In genomic region chr5:173614591-173614990, GRCh38 we compare ENCODE assay signal across 12 cellular contexts. TPM values are rescaled to one million over a fixed set of nuclear protein-coding genes. Genes with fewer than 3 reads are reported as not detected.
DNase-seq lines count a peak whose midpoint lies in the region; ATAC-seq, FAIRE-seq and TF ChIP-seq lines count a peak whose summit lies in the region.
"Had no signal": no experiment of that assay in that cellular context is flagged by ENCODE, and none has a peak within 500 bp of the region (broad histone marks: within the 10 kb centered on the region; RNA-seq: fewer than 3 reads in every experiment).

No MANE protein-coding gene starts in this region.

- no peak overlapping the region for H3K14ac ChIP-seq in IMR-90 (replicated peaks; ENCODE audit: low read depth, low read length)

- no peak overlapping the region for H2AK9ac ChIP-seq in IMR-90 (replicated peaks; ENCODE audit: low read depth, low read length, poor library complexity)

- H3K9ac ChIP-seq in IMR-90 (ENCODE audit: low read depth, low read length), result no peak overlapping the region

- H3K36me3 ChIP-seq in BE2C, result peaks cover 57% of the 10 kb centered on the region
- peaks cover 17% of the 10 kb centered on the region for H3K36me3 ChIP-seq in IMR-90 (ENCODE audit: control insufficient read depth, insufficient read depth, low read length)
- peaks cover 0 to 38% (median 9%) of the 10 kb centered on the region in 3 experiments for H3K36me3 ChIP-seq in naive thymus-derived CD4-positive, alpha-beta T cell (ENCODE audit: control insufficient read depth in 2 of 3, insufficient read depth in 3 of 3, low read length in 3 of 3)

- TF ChIP-seq RAD21 in IMR-90 (IDR thresholded peaks at IDR 0.05; ENCODE audit: low read length), result no peak

- H3K9me3 ChIP-seq in BE2C (no peaks in the 10 kb centered on the region), IMR-90 (ENCODE audit: control insufficient read depth, insufficient read depth, low read length) (no peaks in the 10 kb centered on the region)
- H3K9me3 ChIP-seq in naive thymus-derived CD4-positive, alpha-beta T cell (ENCODE audit: control insufficient read depth in 2 of 3, low read length in 3 of 3), result no peaks in the 10 kb centered on the region

- BruUV-seq in IMR-90 (replicated peaks; lab: Mats Ljungman, UMichigan), result no TSS peak

- no peak overlapping the region for H4K8ac ChIP-seq in IMR-90 (ENCODE audit: low read depth in 2 of 2, low read length in 2 of 2)

- H2BK120ac ChIP-seq in IMR-90 (ENCODE audit: low read depth, low read length), result no peak overlapping the region

- H3K18ac ChIP-seq in IMR-90 (ENCODE audit: low read depth, low read length), result no peak overlapping the region

- no peak overlapping the region for H3K56ac ChIP-seq in IMR-90 (ENCODE audit: extremely low read depth, insufficient read depth, low read length)

- H3K27ac ChIP-seq in IMR-90 (ENCODE audit: insufficient read depth, low read length), result no peak overlapping the region
- no peak overlapping the region for H3K27ac ChIP-seq in naive thymus-derived CD4-positive, alpha-beta T cell (ENCODE audit: low read depth, low read length)

- H3K27ac Mint-ChIP-seq in brain (peak overlapping the region in 4 of 5 experiments; percentile 72 to 97 (median 96)), immature natural killer cell (peak overlapping the region in 2 of 6 donors; percentile 17 to 92)
- peak overlapping the region in 3 of 9 donors; percentile 19 to 96 (median 58) for H3K27ac Mint-ChIP-seq in naive thymus-derived CD4-positive, alpha-beta T cell

- intact Hi-C loops in IMR-90 (cut with micrococcal nuclease), result loop anchor here (10.0 kb wide), 2 partner anchors 450 to 910 kb away; no protein-coding TSS in a partner anchor
- intact Hi-C loops in naive thymus-derived CD4-positive, alpha-beta T cell (cut with micrococcal nuclease), result no loop called here

- in situ Hi-C loops in IMR-90 (cut with MboI; ENCODE audit: low sequenced_read_pairs), result no loop called here

- H3K4me3 ChIP-seq in BE2C (ENCODE audit: low read depth, low read length) (peak overlapping the region; percentile 94), IMR-90 (ENCODE audit: insufficient read depth, low read depth, low read length) (no peak overlapping the region)
- H3K4me3 ChIP-seq in naive thymus-derived CD4-positive, alpha-beta T cell (ENCODE audit: low read length), result no peak overlapping the region

- peaks cover 5% of the 10 kb centered on the region; the same call in 1 of the 2 replicates for H3K4me1 ChIP-seq in BE2C
- peaks cover 11% of the 10 kb centered on the region for H3K4me1 ChIP-seq in IMR-90 (ENCODE audit: control insufficient read depth, insufficient read depth, low read length)
- H3K4me1 ChIP-seq in naive thymus-derived CD4-positive, alpha-beta T cell (ENCODE audit: control insufficient read depth in 2 of 2, insufficient read depth in 2 of 2, low read length in 2 of 2), result peaks cover 21 to 24% of the 10 kb centered on the region in 2 donors

- H3K4ac ChIP-seq in IMR-90 (ENCODE audit: low read depth, low read length), result no peak overlapping the region

- H3K27me3 ChIP-seq in BE2C (no peaks in the 10 kb centered on the region), IMR-90 (ENCODE audit: control insufficient read depth, insufficient read depth, low read length) (no peaks in the 10 kb centered on the region)
- H3K27me3 ChIP-seq in naive thymus-derived CD4-positive, alpha-beta T cell (ENCODE audit: control insufficient read depth in 2 of 2, insufficient read depth in 2 of 2, low read length in 2 of 2), result no peaks in the 10 kb centered on the region

- ATAC-seq in IMR-90 (ENCODE audit: low read depth), result no peak
- no peak for ATAC-seq in naive thymus-derived CD4-positive, alpha-beta T cell
- ATAC-seq in GM21526 (IDR thresholded peaks at IDR 0.05; ENCODE audit: low FRiP score, unreplicated experiment), result no peak
- ATAC-seq: left cardiac atrium had no signal

- no CpG with 5 or more reads among the region's 7 CpGs for WGBS in IMR-90 (ENCODE audit: extremely low coverage in 2 of 2, insufficient read length in 1 of 2), 2 experiments

- H3K9me3 Mint-ChIP-seq in brain, result no peaks in the 10 kb centered on the region
- peaks cover 0 to 1% (median 0%) of the 10 kb centered on the region in 11 donors for H3K9me3 Mint-ChIP-seq in naive thymus-derived CD4-positive, alpha-beta T cell
- no peaks in the 10 kb centered on the region for H3K9me3 Mint-ChIP-seq in immature natural killer cell

- H2AFZ ChIP-seq in IMR-90 (replicated peaks; ENCODE audit: low read length, poor library complexity), result no peak overlapping the region

- H3K4me1 Mint-ChIP-seq in brain, result peaks cover 85% of the 10 kb centered on the region
- H3K4me1 Mint-ChIP-seq in naive thymus-derived CD4-positive, alpha-beta T cell, result peaks cover 28 to 72% (median 62%) of the 10 kb centered on the region in 7 donors
- H3K4me1 Mint-ChIP-seq in immature natural killer cell, result peaks cover 34 to 44% of the 10 kb centered on the region in 2 donors

- H3K9me1 ChIP-seq in IMR-90 (ENCODE audit: insufficient read depth, low read length), result peaks cover 15% of the 10 kb centered on the region

- TF ChIP-seq CTCF in BE2C (IDR thresholded peaks at IDR 0.05; ENCODE audit: low read depth, low read length) (no peak), IMR-90 (conservative IDR thresholded peaks at IDR 0.05; ENCODE audit: low read depth, low read length) (no peak), brain (conservative IDR thresholded peaks at IDR 0.05) (no peak)

- dilution Hi-C loops in IMR-90 (cut with HindIII; ENCODE audit: low sequenced_read_pairs, unreplicated experiment), result no loop called here

- peaks cover 39% of the 10 kb centered on the region for H3K36me3 Mint-ChIP-seq in brain
- peaks cover 0 to 22% (median 6%) of the 10 kb centered on the region in 5 donors for H3K36me3 Mint-ChIP-seq in naive thymus-derived CD4-positive, alpha-beta T cell
- H3K36me3 Mint-ChIP-seq in immature natural killer cell, result peaks cover 0 to 12% (median 0%) of the 10 kb centered on the region in 3 donors

- H3K27me3 Mint-ChIP-seq in brain, result peaks cover 6% of the 10 kb centered on the region
- H3K27me3 Mint-ChIP-seq in naive thymus-derived CD4-positive, alpha-beta T cell, result no peaks in the 10 kb centered on the region
- H3K27me3 Mint-ChIP-seq in immature natural killer cell (ENCODE audit: low read depth in 3 of 3), result peaks cover 0 to 2% (median 0%) of the 10 kb centered on the region in 3 donors

- no peak overlapping the region for H3K23ac ChIP-seq in IMR-90 (ENCODE audit: low read depth, low read length)

- H4K20me1 ChIP-seq in IMR-90 (ENCODE audit: insufficient read depth, low read length), result peaks cover 41% of the 10 kb centered on the region

- H3K4me3 Mint-ChIP-seq in brain (peak overlapping the region; percentile 93 to 100 (median 98)), immature natural killer cell (peak overlapping the region in 2 of 5 donors; percentile 41 to 91)
- H3K4me3 Mint-ChIP-seq in naive thymus-derived CD4-positive, alpha-beta T cell, result peak overlapping the region; percentile 46 to 97 (median 90)

- no peak overlapping the region for H2BK20ac ChIP-seq in IMR-90 (ENCODE audit: low read depth, low read length)

- CTCF ChIA-PET in IMR-90 (lab: Yijun Ruan, JAX), result interaction anchor here (1.9 to 2.7 kb wide), 4 partner anchors 321 to 908 kb away, joined by 5 to 16 read pairs (median 8); no protein-coding TSS in a partner anchor
- CTCF ChIA-PET in naive thymus-derived CD4-positive, alpha-beta T cell (lab: Charles Lee), result interaction anchor here (0.6 to 5.3 kb wide), 3 partner anchors 273 to 359 kb away, joined by 3 to 68 read pairs (median 11); partner anchors contain the start of gene CPEB4

- no peak overlapping the region for H4K5ac ChIP-seq in IMR-90 (ENCODE audit: low read depth, low read length)

- TF ChIP-seq POLR2A in IMR-90 (IDR thresholded peaks at IDR 0.05; ENCODE audit: low read depth, low read length), result no peak

- H2BK5ac ChIP-seq in IMR-90 (ENCODE audit: low read depth, low read length, poor library complexity, severe bottlenecking), result no peak overlapping the region

- peaks cover 40 to 60% of the 10 kb centered on the region in 2 experiments for H3K79me1 ChIP-seq in IMR-90 (ENCODE audit: low read depth in 1 of 2, low read length in 2 of 2)

- H2AK5ac ChIP-seq in IMR-90 (ENCODE audit: low read depth, low read length), result no peak overlapping the region

- no peak for DNase-seq in BE2C
- DNase-seq in IMR-90, result no peak
- DNase-seq in naive thymus-derived CD4-positive, alpha-beta T cell, result no peak
- no peak for DNase-seq in HTR-8/SVneo (ENCODE audit: insufficient read length, low spot score)
- DNase-seq in immature natural killer cell, result no peak
- DNase-seq in NCI-H526 (lab: John Stamatoyannopoulos, UW), result no peak
- DNase-seq: left cardiac atrium; NCI-H2171; stimulated activated CD4-positive, alpha-beta T cell treated with anti-CD3 and anti-CD28 coated beads, Interleukin-2, amount 100 ng/mL, for 24 hours had no signal

- no peak overlapping the region for H2BK15ac ChIP-seq in IMR-90 (ENCODE audit: low read depth, low read length)

- POLR2A ChIA-PET in IMR-90 (lab: Charles Lee; ENCODE audit: unreplicated experiment), result no interaction called here
- POLR2A ChIA-PET in naive thymus-derived CD4-positive, alpha-beta T cell (lab: Charles Lee), result interaction anchor here (0.8 to 4.2 kb wide), 3 partner anchors 19 to 339 kb away, joined by 3 to 42 read pairs (median 4); no protein-coding TSS in a partner anchor

- peak overlapping the region; percentile 95; the same call in 1 of the 2 replicates for H3K4me2 ChIP-seq in IMR-90 (ENCODE audit: low read depth, low read length)

- no peak for FAIRE-seq in HTR-8/SVneo (lab: Jason Lieb, UNC)
- FAIRE-seq: G401.6 had no signal

- no peak overlapping the region for H4K91ac ChIP-seq in IMR-90 (ENCODE audit: insufficient read depth, low read depth, low read length)

TF ChIP-seq in IMR-90, 13 proteins besides CTCF, POLR2A, EP300 and RAD21:
- no peak for TF ChIP-seq MXI1 (IDR thresholded peaks at IDR 0.05; ENCODE audit: borderline replicate concordance, low read depth, low read length)
- no peak for TF ChIP-seq SMC3 (IDR thresholded peaks at IDR 0.05; ENCODE audit: low read depth, low read length)
- TF ChIP-seq RFX5 (IDR thresholded peaks at IDR 0.05; ENCODE audit: low read depth, low read length), result no peak
- TF ChIP-seq FOS (IDR thresholded peaks at IDR 0.05; ENCODE audit: low read depth, low read length), result no peak

RNA-seq across cellular contexts. Expression of gene BOD1, which starts 1.9 kb away (rescaled TPM):
- polyA plus RNA-seq in BE2C (2012; ENCODE audit: insufficient read depth, insufficient read length, low read depth), result 98.1 TPM
- 71.7 and 74.7 TPM in 2 replicates for total RNA-seq in IMR-90 (2012; rRNA removed)
- polyA plus RNA-seq in IMR-90 (2012; rRNA removed) (48.5 and 57.9 TPM in 2 replicates), brain (ENCODE audit: insufficient read depth, low read depth, low replicate concordance) (60.0 TPM), immature natural killer cell (10 to 100 TPM in 1 of 3 donors, 1 to 10 TPM in 2; 4.0 to 12.1 (median 7.3) TPM)
- polyA plus RNA-seq in IMR-90 (2012; cell fraction: cytosol; rRNA removed), result 24.1 and 26.3 TPM in 2 replicates
- polyA plus RNA-seq in IMR-90 (2012; cell fraction: nucleus; rRNA removed; ENCODE audit: low replicate concordance), result 36.9 and 116 TPM in 2 replicates
- total RNA-seq in naive thymus-derived CD4-positive, alpha-beta T cell, result 10 to 100 TPM; 23.2 to 50.2 (median 31.7) TPM
- 10 to 100 TPM; 18.1 to 23.0 TPM for polyA plus RNA-seq in naive thymus-derived CD4-positive, alpha-beta T cell
